Comparison of ENCODE assay signal across 12 cellular contexts in the genomic region with DNA sequence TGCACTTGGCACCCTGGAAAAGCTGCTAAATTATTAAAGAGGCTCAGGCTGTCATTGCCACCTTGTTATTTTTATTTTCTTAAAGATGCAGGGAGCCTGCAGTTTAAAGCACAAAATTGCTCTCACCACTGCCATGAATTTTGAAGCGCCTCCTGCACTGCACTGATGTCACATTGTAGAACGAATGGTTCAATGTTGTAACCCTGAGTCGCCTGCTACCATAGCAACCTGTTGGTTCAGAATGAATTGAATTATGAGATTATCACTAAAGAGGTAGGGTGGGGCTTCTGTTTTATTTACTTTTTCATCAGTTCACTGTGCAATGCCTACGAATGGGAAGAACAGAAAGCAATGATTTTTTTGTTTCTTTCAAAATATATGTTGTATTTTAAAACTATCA.
DNase-seq lines count a peak whose midpoint lies in the region; ATAC-seq and TF ChIP-seq lines count a peak whose summit lies in the region.
"Had no signal": no experiment of that assay in that cellular context is flagged by ENCODE, and none has a peak within 500 bp of the region (broad histone marks: within the 10 kb centered on the region; RNA-seq: fewer than 3 reads in every experiment).

No MANE protein-coding gene starts in this region.

- no peak for TF ChIP-seq CTCF in epithelial cell of esophagus (IDR thresholded peaks at IDR 0.05; ENCODE audit: insufficient read depth, low read depth, low read length, missing control alignments)
- TF ChIP-seq CTCF in GM20000 (IDR thresholded peaks at IDR 0.05; ENCODE audit: extremely low read depth, missing control alignments): no peak

- ATAC-seq in HG03460 (IDR thresholded peaks at IDR 0.05; ENCODE audit: unreplicated experiment): no peak
- ATAC-seq: naive thymus-derived CD4-positive, alpha-beta T cell had no signal

- DNase-seq in SKM-1 treated with dmso at 0.1 percent for 144 hours (lab: John Stamatoyannopoulos, UW; ENCODE audit: unreplicated experiment) (peak; percentile 25), SKM-1 (lab: John Stamatoyannopoulos, UW; ENCODE audit: unreplicated experiment) (no peak), NCI-H774 (lab: John Stamatoyannopoulos, UW) (peak; percentile 87), epithelial cell of esophagus (ENCODE audit: low read depth) (peak; percentile 15), anterior cingulate cortex (lab: John Stamatoyannopoulos, UW) (no peak), GM20000 (ENCODE audit: low spot score) (no peak), hepatic stellate cell (ENCODE audit: low spot score) (no peak)
- DNase-seq: activated CD8-positive, alpha-beta memory T cell treated with anti-CD3 and anti-CD28 coated beads, Interleukin-2, amount 50 U/mL, for 48 hours; central memory CD4-positive, alpha-beta T cell; MM.1S; naive thymus-derived CD4-positive, alpha-beta T cell had no signal

- H3K4me3 ChIP-seq in epithelial cell of esophagus (ENCODE audit: low read length): no peak overlapping the region

Comparison
In these comparisons a context has a peak if more than half of its experiments do, and no peak if none do; other contexts are left out.
1. DNase-seq: peak in SKM-1 treated with dmso at 0.1 percent for 144 hours (single experiment), NCI-H774 (single experiment) and epithelial cell of esophagus (single experiment); none in SKM-1 (single experiment), anterior cingulate cortex (0 of 58), GM20000 (single experiment) and hepatic stellate cell (single experiment).